Comparison of ENCODE assay signal across 8 cellular contexts in the genomic region with DNA sequence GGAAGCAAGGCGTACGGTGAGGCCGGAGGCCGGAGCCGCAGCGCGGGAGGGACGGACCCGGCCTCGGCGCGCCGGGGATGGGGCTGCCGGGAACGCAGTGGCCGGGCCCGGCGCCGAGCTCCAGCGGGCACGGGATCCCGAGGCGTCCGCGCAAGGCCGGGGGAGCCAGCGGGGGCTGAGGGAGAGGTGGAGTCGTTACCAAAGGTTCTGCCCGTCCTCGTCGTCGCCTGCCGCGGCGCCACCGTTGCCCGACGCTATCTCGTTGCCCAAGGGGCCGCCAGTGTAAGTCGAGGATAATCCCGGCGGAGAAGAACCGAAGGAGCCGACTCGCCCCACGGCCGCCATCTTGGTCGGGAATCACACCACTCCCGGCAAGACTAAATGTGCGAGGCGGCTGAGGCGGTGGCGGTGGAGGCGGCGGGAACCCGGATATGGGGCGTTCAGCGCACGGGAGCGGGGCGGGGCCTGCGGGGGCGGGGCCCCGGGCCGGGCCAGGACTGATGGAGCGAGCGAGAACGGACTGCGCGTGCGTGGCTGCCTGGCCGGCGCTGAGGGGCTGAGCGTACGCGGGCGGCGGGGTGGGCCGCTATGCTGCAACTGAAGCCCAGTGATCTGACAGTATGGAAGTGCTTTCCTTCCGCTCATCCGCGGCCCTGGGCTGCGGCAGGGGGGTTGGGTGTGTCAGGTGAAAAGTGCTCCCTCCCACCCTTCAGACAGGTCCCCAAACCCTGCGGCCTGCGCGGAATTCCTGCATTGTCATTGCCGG.
DNase-seq lines count a peak whose midpoint lies in the region; ATAC-seq and TF ChIP-seq lines count a peak whose summit lies in the region.

Gene DYNC1LI1, minus strand, starts transcription at position 433 of the 766 bp plus-strand sequence. Its CDS starts 88 bp downstream, at position 345.

- peak within 1 kb of the TSS; percentile 89 for H3K4me3 Mint-ChIP-seq in central memory CD8-positive, alpha-beta T cell

- no peak for TF ChIP-seq CTCF in AG10803 (conservative IDR thresholded peaks at IDR 0.05; ENCODE audit: low read length)

- H3K4me1 Mint-ChIP-seq in central memory CD8-positive, alpha-beta T cell: peaks cover 16% of the 10 kb centered on the region

- H3K27me3 Mint-ChIP-seq in central memory CD8-positive, alpha-beta T cell: no peaks in the 10 kb centered on the region

- no peaks in the 10 kb centered on the region for H3K9me3 Mint-ChIP-seq in central memory CD8-positive, alpha-beta T cell

- TF ChIP-seq POLR2A in GM19099 (IDR thresholded peaks at IDR 0.05; ENCODE audit: extremely low read depth, insufficient read length, low read depth): peak; percentile 93

- H3K36me3 Mint-ChIP-seq in central memory CD8-positive, alpha-beta T cell (ENCODE audit: insufficient read depth): peaks cover 13% of the 10 kb centered on the region

- peak; percentile 71 for ATAC-seq in HG03378 (IDR thresholded peaks at IDR 0.05; ENCODE audit: unreplicated experiment)
- peak; percentile 95 to 96 for ATAC-seq in activated CD4-positive, CD25-positive, alpha-beta regulatory T cell treated with anti-CD3 and anti-CD28 coated beads, Interleukin-2, amount 50 U/mL, for 24 hours
- peak; percentile 97 for ATAC-seq in central memory CD8-positive, alpha-beta T cell (replicated peaks; ENCODE audit: extremely low read depth, poor library complexity, severe bottlenecking)

- peak within 1 kb of the TSS; percentile 90 for H3K4me3 ChIP-seq in AG10803 (ENCODE audit: low read length)

- peak within 1 kb of the TSS; percentile 83 for H3K27ac Mint-ChIP-seq in central memory CD8-positive, alpha-beta T cell (ENCODE audit: low read depth)

- peak; percentile 90 for DNase-seq in AG10803 (ENCODE audit: low read depth)
- DNase-seq in NCI-H446 treated with DMSO at 0.1 percent for 48 hours (lab: John Stamatoyannopoulos, UW): peak; percentile 73
- peak; percentile 83 to 89 for DNase-seq in central memory CD8-positive, alpha-beta T cell (ENCODE audit: low spot score in 2 of 2)
- DNase-seq in iris pigment epithelial cell (ENCODE audit: low read depth): peak; percentile 90
- peak; percentile 89 to 95 for DNase-seq in stimulated activated CD4-positive, alpha-beta T cell treated with anti-CD3 and anti-CD28 coated beads, Interleukin-12 subunit alpha, Interleukin-12 subunit beta, amount 100 ng/mL, for 24 hours (ENCODE audit: low read depth in 2 of 2)

Comparison
In these comparisons a context has a peak if more than half of its experiments do, and no peak if none do; other contexts are left out.
1. Peak in every context shown above with its lines: DNase-seq, ATAC-seq and H3K4me3 ChIP-seq.